In genomic region chr16:15953929-15954813, GRCh38 we compare ENCODE assay signal across 19 cellular contexts. TPM values are rescaled to one million over a fixed set of nuclear protein-coding genes. Genes with fewer than 3 reads are reported as not detected.
DNase-seq lines count a peak whose midpoint lies in the region; ATAC-seq, FAIRE-seq and TF ChIP-seq lines count a peak whose summit lies in the region.
"Had no signal": no experiment of that assay in that cellular context is flagged by ENCODE, and none has a peak within 500 bp of the region (broad histone marks: within the 10 kb centered on the region; RNA-seq: fewer than 3 reads in every experiment).

No MANE protein-coding gene starts in this region.

- POLR2A ChIA-PET in CD4-positive, alpha-beta T cell (lab: Charles Lee): no interaction called here
- POLR2A ChIA-PET in RWPE1 (lab: Yijun Ruan, JAX; ENCODE audit: low non-redundant PET): no interaction called here

- peak overlapping the region; percentile 94 for H3K27ac Mint-ChIP-seq in CD4-positive, alpha-beta T cell
- H3K27ac Mint-ChIP-seq: brain, HFFc6, mesothelial cell of epicardium had no signal

- no peak for DNase-seq in CD4-positive, alpha-beta T cell
- DNase-seq in RWPE1 (ENCODE audit: low spot score): no peak
- DNase-seq in effector memory CD4-positive, alpha-beta T cell: no peak
- no peak for DNase-seq in germinal center (ENCODE audit: low spot score)
- DNase-seq in GM12892 (ENCODE audit: insufficient read length): no peak
- DNase-seq: activated CD4-positive, alpha-beta T cell treated with anti-CD3 and anti-CD28 coated beads, Interleukin-2, amount 10 ng/mL, durations not matched to agents 7 days and 5 days; endodermal cell; HFFc6; NCI-H187; NCI-H526; ovary; SW 1271; testis had no signal

- no peak for TF ChIP-seq CTCF in CD4-positive, alpha-beta T cell (IDR thresholded peaks at IDR 0.05)
- TF ChIP-seq CTCF in RWPE1 (conservative IDR thresholded peaks at IDR 0.05; ENCODE audit: low read depth): no peak

- no peak for ATAC-seq in CD4-positive, alpha-beta T cell (ENCODE audit: poor library complexity)
- no peak for ATAC-seq in GM21526 (IDR thresholded peaks at IDR 0.05; ENCODE audit: low FRiP score, unreplicated experiment)

- H3K4me1 ChIP-seq in effector memory CD4-positive, alpha-beta T cell (ENCODE audit: control insufficient read depth, insufficient read depth, low read length, poor library complexity, severe bottlenecking): peaks cover 23% of the 10 kb centered on the region
- peaks cover 28 to 47% (median 40%) of the 10 kb centered on the region in 3 donors for H3K4me1 ChIP-seq in skeletal muscle tissue (ENCODE audit: control insufficient read depth in 3 of 3, insufficient read depth in 3 of 3, low read length in 3 of 3)

- H3K27me3 ChIP-seq in CD4-positive, alpha-beta T cell (ENCODE audit: control insufficient read depth, insufficient read depth, low read length): no peaks in the 10 kb centered on the region
- H3K27me3 ChIP-seq in effector memory CD4-positive, alpha-beta T cell (replicated peaks; ENCODE audit: control insufficient read depth, insufficient read depth, low read length, poor library complexity, severe bottlenecking): no peaks in the 10 kb centered on the region
- H3K27me3 ChIP-seq in skeletal muscle tissue (ENCODE audit: control insufficient read depth in 3 of 3, insufficient read depth in 3 of 3, low read length in 3 of 3): no peaks in the 10 kb centered on the region
- H3K27me3 ChIP-seq: ovary, testis had no signal

- no peak overlapping the region for H3K4me3 ChIP-seq in effector memory CD4-positive, alpha-beta T cell (ENCODE audit: insufficient read depth, low read depth, low read length, poor library complexity, severe bottlenecking)
- H3K4me3 ChIP-seq in skeletal muscle tissue (ENCODE audit: low read length in 3 of 3): peak overlapping the region in 1 of 3 donors; percentile 13
- H3K4me3 ChIP-seq: ovary, testis had no signal

- no peaks in the 10 kb centered on the region for H3K36me3 ChIP-seq in effector memory CD4-positive, alpha-beta T cell (ENCODE audit: control insufficient read depth, insufficient read depth, low read length)
- no peaks in the 10 kb centered on the region for H3K36me3 ChIP-seq in skeletal muscle tissue (ENCODE audit: control insufficient read depth in 3 of 3, insufficient read depth in 3 of 3, low read length in 3 of 3)
- H3K36me3 ChIP-seq: ovary had no signal

- H3K27ac ChIP-seq in CD4-positive, alpha-beta T cell (ENCODE audit: low read depth, low read length): no peak overlapping the region
- peak overlapping the region; percentile 57 for H3K27ac ChIP-seq in RWPE1
- peak overlapping the region; percentile 13 for H3K27ac ChIP-seq in effector memory CD4-positive, alpha-beta T cell (ENCODE audit: insufficient read depth, low read length, poor library complexity, severe bottlenecking)
- peak overlapping the region; percentile 31 for H3K27ac ChIP-seq in skeletal muscle tissue (ENCODE audit: low read depth, low read length)
- H3K27ac ChIP-seq: ovary had no signal

- intact Hi-C loops in CD4-positive, alpha-beta T cell (cut with DNase I, micrococcal nuclease): loop anchor here in 1 of 2 experiments (5.0 kb wide), 1 partner anchor 33 kb away; no protein-coding TSS in a partner anchor

- peaks cover 70% of the 10 kb centered on the region for H3K4me1 Mint-ChIP-seq in CD4-positive, alpha-beta T cell (ENCODE audit: low read depth)

- H3K9me3 Mint-ChIP-seq in CD4-positive, alpha-beta T cell: no peaks in the 10 kb centered on the region
- H3K9me3 Mint-ChIP-seq: activated CD4-positive, alpha-beta T cell treated with anti-CD3 and anti-CD28 coated beads, Interleukin-2, amount 10 ng/mL, durations not matched to agents 7 days and 5 days; endodermal cell; HFFc6; mesothelial cell of epicardium had no signal

- TF ChIP-seq POLR2A in GM12892 (IDR thresholded peaks at IDR 0.05; ENCODE audit: low read depth, low read length): no peak

- H3K27me3 Mint-ChIP-seq in CD4-positive, alpha-beta T cell: no peaks in the 10 kb centered on the region
- H3K27me3 Mint-ChIP-seq: activated CD4-positive, alpha-beta T cell treated with anti-CD3 and anti-CD28 coated beads, Interleukin-2, amount 10 ng/mL, durations not matched to agents 7 days and 5 days had no signal

- CTCF ChIA-PET in CD4-positive, alpha-beta T cell (lab: Charles Lee): interaction anchor here (0.7 kb wide), 1 partner anchor 96 kb away, joined by 3 read pairs; no protein-coding TSS in a partner anchor
- CTCF ChIA-PET in RWPE1 (lab: Yijun Ruan, JAX): no interaction called here

- peak overlapping the region; percentile 67 for H3K4me3 Mint-ChIP-seq in CD4-positive, alpha-beta T cell
- H3K4me3 Mint-ChIP-seq: activated CD4-positive, alpha-beta T cell treated with anti-CD3 and anti-CD28 coated beads, Interleukin-2, amount 10 ng/mL, durations not matched to agents 7 days and 5 days; endodermal cell; HFFc6; mesothelial cell of epicardium had no signal

- H3K9ac ChIP-seq in skeletal muscle tissue (ENCODE audit: low read depth in 1 of 3, low read length in 3 of 3): no peak overlapping the region

- peaks cover 8% of the 10 kb centered on the region for H3K36me3 Mint-ChIP-seq in CD4-positive, alpha-beta T cell (ENCODE audit: low read depth)
- H3K36me3 Mint-ChIP-seq: mesothelial cell of epicardium had no signal

- FAIRE-seq in GM12892 (lab: Jason Lieb, UNC): no peak
- FAIRE-seq: islet of Langerhans, RCC 7860 had no signal

- H3K9me3 ChIP-seq in CD4-positive, alpha-beta T cell (ENCODE audit: control insufficient read depth, low read length): no peaks in the 10 kb centered on the region
- no peaks in the 10 kb centered on the region for H3K9me3 ChIP-seq in effector memory CD4-positive, alpha-beta T cell (ENCODE audit: control insufficient read depth, low read length)
- H3K9me3 ChIP-seq in skeletal muscle tissue (ENCODE audit: control insufficient read depth in 3 of 3, low read length in 3 of 3): no peaks in the 10 kb centered on the region
- H3K9me3 ChIP-seq: ovary, testis had no signal

RNA-seq across cellular contexts. Expression of gene ABCC1, which starts 4.8 kb away (rescaled TPM):
- total RNA-seq in CD4-positive, alpha-beta T cell: 10 to 100 TPM; 42.9 to 44.8 TPM
- 9.9 TPM for total RNA-seq in skeletal muscle tissue
- polyA plus RNA-seq in GM12892 (2012; ENCODE audit: missing spikeins): 22.3 TPM
